ENCODE assay signal across 19 cellular contexts in the genomic region with DNA sequence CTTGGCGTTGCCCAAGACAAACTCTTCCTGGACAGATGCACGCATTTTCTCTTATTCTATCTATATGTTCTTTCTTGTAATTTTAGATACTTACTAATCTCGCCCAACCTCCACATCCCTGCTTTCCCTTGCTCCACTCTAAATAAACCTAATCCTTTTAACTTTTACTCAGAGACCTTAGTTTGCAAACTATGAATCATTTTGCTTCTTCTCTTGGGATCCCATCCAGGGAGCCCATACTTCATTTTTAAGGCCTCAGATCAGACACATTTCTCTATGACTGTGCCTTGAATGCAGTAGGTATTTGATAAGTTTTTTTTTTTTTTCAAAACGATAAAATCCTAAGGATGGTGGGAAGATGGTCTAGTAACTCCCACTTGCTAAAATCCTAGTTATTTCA.
"Had no signal": no experiment of that assay in that cellular context is flagged by ENCODE, and none has a peak within 500 bp of the region (broad histone marks: within the 10 kb centered on the region; RNA-seq: fewer than 3 reads in every experiment).

No MANE protein-coding gene starts in this region.

- H3K4me3 Mint-ChIP-seq: activated CD4-positive, alpha-beta memory T cell treated with anti-CD3 and anti-CD28 coated beads for 36 hours; activated CD4-positive, alpha-beta T cell treated with anti-CD3 and anti-CD28 coated beads for 36 hours; activated naive CD4-positive, alpha-beta T cell treated with anti-CD3 and anti-CD28 coated beads, Interleukin-2, amount 50 U/mL, for 24 hours; activated T-cell treated with anti-CD3 and anti-CD28 coated beads, Interleukin-2, amount 50 U/mL, for 24 hours; naive B cell; stimulated activated naive CD8-positive, alpha-beta T cell treated with anti-CD3 and anti-CD28 coated beads, Interleukin-15, amount 100 ng/mL, for 72 hours; T-helper 1 cell treated with Interleukin-12 subunit alpha and Interleukin-12 subunit beta and Interleukin-4 antibody, amounts not matched to agents 30 μg/mL and 1 μg/mL, for 36 hours had no signal

- H3K4me3 ChIP-seq: body of pancreas, coronary artery, esophagus squamous epithelium, gastroesophageal sphincter, heart right ventricle, pancreas, testis, upper lobe of right lung had no signal

- H3K36me3 ChIP-seq: esophagus squamous epithelium, gastroesophageal sphincter, heart right ventricle, pancreas, upper lobe of right lung had no signal

- H3K27ac ChIP-seq: body of pancreas, coronary artery, esophagus squamous epithelium, gastroesophageal sphincter, heart right ventricle, pancreas, testis, upper lobe of right lung had no signal

- H3K27ac Mint-ChIP-seq: activated CD4-positive, alpha-beta memory T cell treated with anti-CD3 and anti-CD28 coated beads for 36 hours; activated CD4-positive, alpha-beta T cell treated with anti-CD3 and anti-CD28 coated beads for 36 hours; activated naive CD4-positive, alpha-beta T cell treated with anti-CD3 and anti-CD28 coated beads, Interleukin-2, amount 50 U/mL, for 24 hours; activated T-cell treated with anti-CD3 and anti-CD28 coated beads, Interleukin-2, amount 50 U/mL, for 24 hours; naive B cell; stimulated activated naive CD8-positive, alpha-beta T cell treated with anti-CD3 and anti-CD28 coated beads, Interleukin-15, amount 100 ng/mL, for 72 hours; T-helper 1 cell treated with Interleukin-12 subunit alpha and Interleukin-12 subunit beta and Interleukin-4 antibody, amounts not matched to agents 30 μg/mL and 1 μg/mL, for 36 hours had no signal

- H3K27me3 ChIP-seq: body of pancreas, esophagus squamous epithelium, gastroesophageal sphincter, heart right ventricle, pancreas, testis, upper lobe of right lung had no signal

- DNase-seq: activated CD4-positive, alpha-beta memory T cell treated with anti-CD3 and anti-CD28 coated beads for 36 hours; activated CD4-positive, alpha-beta T cell treated with anti-CD3 and anti-CD28 coated beads for 36 hours; activated T-cell treated with anti-CD3 and anti-CD28 coated beads, Interleukin-2, amount 50 U/mL, for 24 hours; amniotic stem cell; body of pancreas; central memory CD4-positive, alpha-beta T cell; effector CD4-positive, alpha-beta T cell; esophagus squamous epithelium; heart right ventricle; naive B cell; pancreas; stimulated activated CD4-positive, alpha-beta T cell treated with anti-CD3 and anti-CD28 coated beads, Interleukin-1b, Interleukin-23, amount 100 ng/mL, for 48 hours; stimulated activated naive CD8-positive, alpha-beta T cell treated with anti-CD3 and anti-CD28 coated beads, Interleukin-15, amount 100 ng/mL, for 72 hours; testis; upper lobe of right lung had no signal

- H3K4me1 ChIP-seq: esophagus squamous epithelium, gastroesophageal sphincter, heart right ventricle, testis, upper lobe of right lung had no signal

- H3K4me1 Mint-ChIP-seq: activated CD4-positive, alpha-beta T cell treated with anti-CD3 and anti-CD28 coated beads for 36 hours; activated naive CD4-positive, alpha-beta T cell treated with anti-CD3 and anti-CD28 coated beads, Interleukin-2, amount 50 U/mL, for 24 hours; naive B cell; stimulated activated naive CD8-positive, alpha-beta T cell treated with anti-CD3 and anti-CD28 coated beads, Interleukin-15, amount 100 ng/mL, for 72 hours had no signal

- H3K9me3 ChIP-seq: body of pancreas, esophagus squamous epithelium, pancreas, testis, upper lobe of right lung had no signal

- H3K36me3 Mint-ChIP-seq: activated CD4-positive, alpha-beta memory T cell treated with anti-CD3 and anti-CD28 coated beads for 36 hours; activated naive CD4-positive, alpha-beta T cell treated with anti-CD3 and anti-CD28 coated beads, Interleukin-2, amount 50 U/mL, for 24 hours; naive B cell had no signal

- H3K27me3 Mint-ChIP-seq: activated CD4-positive, alpha-beta memory T cell treated with anti-CD3 and anti-CD28 coated beads for 36 hours; activated CD4-positive, alpha-beta T cell treated with anti-CD3 and anti-CD28 coated beads for 36 hours; activated naive CD4-positive, alpha-beta T cell treated with anti-CD3 and anti-CD28 coated beads, Interleukin-2, amount 50 U/mL, for 24 hours; activated T-cell treated with anti-CD3 and anti-CD28 coated beads, Interleukin-2, amount 50 U/mL, for 24 hours; naive B cell; stimulated activated naive CD8-positive, alpha-beta T cell treated with anti-CD3 and anti-CD28 coated beads, Interleukin-15, amount 100 ng/mL, for 72 hours had no signal
